In genomic region chr6:34056301-34056700, GRCh38 we compare ENCODE assay signal across 10 cellular contexts.
DNase-seq lines count a peak whose midpoint lies in the region; ATAC-seq, FAIRE-seq and TF ChIP-seq lines count a peak whose summit lies in the region.
"Had no signal": no experiment of that assay in that cellular context is flagged by ENCODE, and none has a peak within 500 bp of the region (broad histone marks: within the 10 kb centered on the region; RNA-seq: fewer than 3 reads in every experiment).

No MANE protein-coding gene starts in this region.

- H3K4me1 ChIP-seq in adrenal gland (replicated peaks in 1 of 2) (no peaks in the 10 kb centered on the region), keratinocyte (ENCODE audit: control insufficient read depth, extremely low read depth, insufficient read depth, low read length) (no peaks in the 10 kb centered on the region), urinary bladder (ENCODE audit: insufficient read depth) (no peaks in the 10 kb centered on the region)

- TF ChIP-seq CTCF in adrenal gland (IDR thresholded peaks at IDR 0.05): no peak
- no peak for TF ChIP-seq CTCF in keratinocyte (optimal IDR thresholded peaks at IDR 0.05 in 1 of 3, IDR thresholded peaks at IDR 0.05 in 1 of 3, conservative IDR thresholded peaks at IDR 0.05 in 1 of 3; ENCODE audit: extremely low read depth in 1 of 3, insufficient read depth in 2 of 3, low read length in 3 of 3)

- H3K27me3 Mint-ChIP-seq in activated naive CD4-positive, alpha-beta T cell treated with anti-CD3 and anti-CD28 coated beads, Interleukin-2, amount 10 ng/mL, durations not matched to agents 7 days and 5 days: peaks cover 47% of the 10 kb centered on the region

- H3K27ac Mint-ChIP-seq in activated naive CD4-positive, alpha-beta T cell treated with anti-CD3 and anti-CD28 coated beads, Interleukin-2, amount 10 ng/mL, durations not matched to agents 7 days and 5 days: no peak overlapping the region
- H3K27ac Mint-ChIP-seq: activated naive CD4-positive, alpha-beta T cell treated with anti-CD3 and anti-CD28 coated beads, Interleukin-2, amount 50 U/mL, for 72 hours had no signal

- peaks cover 1% of the 10 kb centered on the region for H3K27me3 ChIP-seq in adrenal gland
- H3K27me3 ChIP-seq in keratinocyte (ENCODE audit: control insufficient read depth, extremely low read depth, insufficient read depth, low read length): peaks cover 13% of the 10 kb centered on the region

- CTCF ChIA-PET in activated naive CD4-positive, alpha-beta T cell treated with anti-CD3 and anti-CD28 coated beads, Interleukin-2, amount 10 ng/mL, durations not matched to agents 7 days and 5 days (lab: Charles Lee): no interaction called here

- H3K4me3 Mint-ChIP-seq in activated naive CD4-positive, alpha-beta T cell treated with anti-CD3 and anti-CD28 coated beads, Interleukin-2, amount 10 ng/mL, durations not matched to agents 7 days and 5 days: no peak overlapping the region

- FAIRE-seq in keratinocyte (lab: Jason Lieb, UNC): no peak
- FAIRE-seq: G401.6 had no signal

- intact Hi-C loops in adrenal gland (cut with DNase I): loop anchor here in 1 of 2 donors (5.0 kb wide), 1 partner anchor 96 kb away; no protein-coding TSS in a partner anchor

- no peaks in the 10 kb centered on the region for H3K9me3 ChIP-seq in adrenal gland (replicated peaks in 1 of 3)
- H3K9me3 ChIP-seq in keratinocyte (ENCODE audit: control insufficient read depth, low read depth, low read length): no peaks in the 10 kb centered on the region

- H3K9ac ChIP-seq in keratinocyte (ENCODE audit: control insufficient read depth, extremely low read depth, insufficient read depth, low read length): no peak overlapping the region

- H2AFZ ChIP-seq in keratinocyte (ENCODE audit: control insufficient read depth, low read length): no peak overlapping the region

- no peaks in the 10 kb centered on the region for H3K9me3 Mint-ChIP-seq in activated naive CD4-positive, alpha-beta T cell treated with anti-CD3 and anti-CD28 coated beads, Interleukin-2, amount 10 ng/mL, durations not matched to agents 7 days and 5 days
- H3K9me3 Mint-ChIP-seq: activated naive CD4-positive, alpha-beta T cell treated with anti-CD3 and anti-CD28 coated beads, Interleukin-2, amount 50 U/mL, for 72 hours had no signal

- WGBS in adrenal gland, 4 donors: 47 to 77% (median 64%) methylated on average over 4 to 26 of the region's 26 CpGs
- 9% methylated on average over 26 of the region's 26 CpGs for WGBS in urinary bladder

- dilution Hi-C loops in keratinocyte (cut with MboI; ENCODE audit: extremely low pct_ligation_motif_present, low sequenced_read_pairs): no loop called here

- no peak for ATAC-seq in GM21717 (IDR thresholded peaks at IDR 0.05; ENCODE audit: unreplicated experiment)

- no peaks in the 10 kb centered on the region for H3K9me1 ChIP-seq in keratinocyte (ENCODE audit: control insufficient read depth, extremely low read depth, insufficient read depth, low read length)

- no peaks in the 10 kb centered on the region for H3K79me2 ChIP-seq in keratinocyte (ENCODE audit: control insufficient read depth, insufficient read depth, low read length)

- TF ChIP-seq POLR2A in adrenal gland (IDR thresholded peaks at IDR 0.05): no peak

- no peaks in the 10 kb centered on the region for H3K36me3 Mint-ChIP-seq in activated naive CD4-positive, alpha-beta T cell treated with anti-CD3 and anti-CD28 coated beads, Interleukin-2, amount 10 ng/mL, durations not matched to agents 7 days and 5 days
- H3K36me3 Mint-ChIP-seq: activated naive CD4-positive, alpha-beta T cell treated with anti-CD3 and anti-CD28 coated beads, Interleukin-2, amount 50 U/mL, for 72 hours had no signal

- no peaks in the 10 kb centered on the region for H3K36me3 ChIP-seq in adrenal gland (replicated peaks in 1 of 2)
- H3K36me3 ChIP-seq in keratinocyte (ENCODE audit: control insufficient read depth in 2 of 2, extremely low read depth in 1 of 2, insufficient read depth in 2 of 2, low read length in 2 of 2): no peaks in the 10 kb centered on the region
- H3K36me3 ChIP-seq in urinary bladder (ENCODE audit: insufficient read depth): no peaks in the 10 kb centered on the region

- no peaks in the 10 kb centered on the region for H4K20me1 ChIP-seq in keratinocyte (ENCODE audit: control insufficient read depth, extremely low read depth, insufficient read depth, low read length)

- peak; percentile 27 for DNase-seq in activated naive CD4-positive, alpha-beta T cell treated with anti-CD3 and anti-CD28 coated beads, Interleukin-2, amount 10 ng/mL, durations not matched to agents 7 days and 5 days
- DNase-seq in activated naive CD4-positive, alpha-beta T cell treated with anti-CD3 and anti-CD28 coated beads, Interleukin-2, amount 50 U/mL, for 16 hours: no peak
- DNase-seq in adrenal gland: peak; percentile 19 to 57 (median 33)
- peak; percentile 38 for DNase-seq in keratinocyte (ENCODE audit: low read depth, low spot score)
- no peak for DNase-seq in NCI-H2171 (lab: John Stamatoyannopoulos, UW)
- DNase-seq in cerebellar cortex (ENCODE audit: low spot score): no peak

- H3K4me3 ChIP-seq in adrenal gland: no peak overlapping the region
- H3K4me3 ChIP-seq in keratinocyte (ENCODE audit: control insufficient read depth in 2 of 3, extremely low read depth in 1 of 3, insufficient read depth in 2 of 3, low read depth in 1 of 3, low read length in 3 of 3): no peak overlapping the region
- peak overlapping the region; percentile 9 for H3K4me3 ChIP-seq in urinary bladder (ENCODE audit: low read depth, low read length)

- no peak overlapping the region for H3K27ac ChIP-seq in adrenal gland
- no peak overlapping the region for H3K27ac ChIP-seq in keratinocyte (ENCODE audit: control insufficient read depth, insufficient read depth, low read length)
- H3K27ac ChIP-seq in urinary bladder (ENCODE audit: low read depth): no peak overlapping the region

- no peaks in the 10 kb centered on the region for H3K4me1 Mint-ChIP-seq in activated naive CD4-positive, alpha-beta T cell treated with anti-CD3 and anti-CD28 coated beads, Interleukin-2, amount 10 ng/mL, durations not matched to agents 7 days and 5 days

- no peak overlapping the region for H3K4me2 ChIP-seq in keratinocyte (ENCODE audit: control insufficient read depth, extremely low read depth, insufficient read depth, low read depth, low read length)

Comparison
In these comparisons a context has a peak if more than half of its experiments do, and no peak if none do; other contexts are left out.
1. DNase-seq: peak in activated naive CD4-positive, alpha-beta T cell treated with anti-CD3 and anti-CD28 coated beads, Interleukin-2, amount 10 ng/mL, durations not matched to agents 7 days and 5 days (single experiment), adrenal gland (7 of 7) and keratinocyte (single experiment); none in activated naive CD4-positive, alpha-beta T cell treated with anti-CD3 and anti-CD28 coated beads, Interleukin-2, amount 50 U/mL, for 16 hours (single experiment), NCI-H2171 (single experiment) and cerebellar cortex (single experiment).